ENCODE assay signal across 31 cellular contexts in genomic region chr17:13157656-13158055, GRCh38.
"Had no signal": no experiment of that assay in that cellular context is flagged by ENCODE, and none has a peak within 500 bp of the region (broad histone marks: within the 10 kb centered on the region; RNA-seq: fewer than 3 reads in every experiment).

No MANE protein-coding gene starts in this region.

- H3K9me3 Mint-ChIP-seq: activated CD4-positive, alpha-beta T cell treated with anti-CD3 and anti-CD28 coated beads, Interleukin-2, amount 10 ng/mL, durations not matched to agents 24 days and 14 days; activated naive CD4-positive, alpha-beta T cell treated with anti-CD3 and anti-CD28 coated beads for 36 hours; activated naive CD4-positive, alpha-beta T cell treated with anti-CD3 and anti-CD28 coated beads, Interleukin-2, amount 50 U/mL, for 24 hours; activated naive CD8-positive, alpha-beta T cell treated with anti-CD3 and anti-CD28 coated beads for 36 hours; activated T-helper 1 cell treated with anti-CD3 and anti-CD28 coated beads, Interleukin-12 subunit alpha, Interleukin-12 subunit beta, Interleukin-2, Interleukin-4 antibody, amounts not matched to agents 30 ng/mL and 10 ng/mL and 1 ng/mL, durations not matched to agents 14 hours and 24 hours and 36 hours; activated T-helper 2 cell treated with anti-CD3 and anti-CD28 coated beads, Interferon-gamma antibody, Interleukin-2, Interleukin-4, amounts not matched to agents 10 μg/mL and 5 μg/mL and 100 μg/mL, durations not matched to agents 14 hours and 24 hours and 36 hours had no signal

- H3K36me3 ChIP-seq: adrenal gland, colonic mucosa, esophagus squamous epithelium, heart left ventricle had no signal

- H3K4me1 ChIP-seq: adrenal gland, body of pancreas, colonic mucosa, esophagus squamous epithelium, heart left ventricle had no signal

- H3K4me3 Mint-ChIP-seq: activated CD4-positive, alpha-beta memory T cell treated with anti-CD3 and anti-CD28 coated beads for 36 hours; activated CD4-positive, alpha-beta T cell treated with anti-CD3 and anti-CD28 coated beads for 36 hours; activated CD4-positive, alpha-beta T cell treated with anti-CD3 and anti-CD28 coated beads, Interleukin-2, amount 10 ng/mL, durations not matched to agents 24 days and 14 days; activated CD8-positive, alpha-beta memory T cell treated with anti-CD3 and anti-CD28 coated beads, Interleukin-2, amount 10 ng/mL, durations not matched to agents 7 days and 5 days; activated CD8-positive, alpha-beta T cell treated with anti-CD3 and anti-CD28 coated beads, Interleukin-2, amount 10 ng/mL, durations not matched to agents 7 days and 5 days; activated naive CD4-positive, alpha-beta T cell treated with anti-CD3 and anti-CD28 coated beads for 36 hours; activated naive CD4-positive, alpha-beta T cell treated with anti-CD3 and anti-CD28 coated beads, Interleukin-2, amount 50 U/mL, for 24 hours; activated naive CD8-positive, alpha-beta T cell treated with anti-CD3 and anti-CD28 coated beads for 36 hours; activated naive CD8-positive, alpha-beta T cell treated with anti-CD3 and anti-CD28 coated beads, Interleukin-2, amount 50 U/mL, for 24 hours; activated T-helper 1 cell treated with anti-CD3 and anti-CD28 coated beads, Interleukin-12 subunit alpha, Interleukin-12 subunit beta, Interleukin-2, Interleukin-4 antibody, amounts not matched to agents 30 ng/mL and 10 ng/mL and 1 ng/mL, durations not matched to agents 14 hours and 24 hours and 36 hours; T-helper 17 cell had no signal

- H3K4me3 ChIP-seq: adrenal gland, body of pancreas, colonic mucosa, esophagus squamous epithelium, heart left ventricle had no signal

- ATAC-seq: activated CD4-positive, alpha-beta T cell treated with anti-CD3 and anti-CD28 coated beads for 36 hours; activated CD8-positive, alpha-beta memory T cell treated with anti-CD3 and anti-CD28 coated beads, Interleukin-2, amount 10 ng/mL, durations not matched to agents 7 days and 5 days; activated CD8-positive, alpha-beta T cell treated with anti-CD3 and anti-CD28 coated beads, Interleukin-2, amount 10 ng/mL, durations not matched to agents 7 days and 5 days; activated naive CD8-positive, alpha-beta T cell treated with anti-CD3 and anti-CD28 coated beads, Interleukin-2, amount 50 U/mL, for 24 hours; body of pancreas; heart left ventricle; T-helper 17 cell had no signal

- H3K36me3 Mint-ChIP-seq: activated CD4-positive, alpha-beta memory T cell treated with anti-CD3 and anti-CD28 coated beads for 36 hours; activated CD8-positive, alpha-beta memory T cell treated with anti-CD3 and anti-CD28 coated beads, Interleukin-2, amount 10 ng/mL, durations not matched to agents 7 days and 5 days; activated naive CD4-positive, alpha-beta T cell treated with anti-CD3 and anti-CD28 coated beads, Interleukin-2, amount 50 U/mL, for 24 hours; activated naive CD8-positive, alpha-beta T cell treated with anti-CD3 and anti-CD28 coated beads for 36 hours had no signal

- DNase-seq: activated CD4-positive, alpha-beta memory T cell treated with anti-CD3 and anti-CD28 coated beads for 36 hours; activated CD4-positive, alpha-beta T cell treated with anti-CD3 and anti-CD28 coated beads for 36 hours; activated CD4-positive, alpha-beta T cell treated with anti-CD3 and anti-CD28 coated beads, Interleukin-2, amount 10 ng/mL, durations not matched to agents 24 days and 14 days; activated CD4-positive, CD25-positive, alpha-beta regulatory T cell; activated CD4-positive, CD25-positive, alpha-beta regulatory T cell treated with anti-CD3 and anti-CD28 coated beads, Interleukin-2, amount 50 U/mL, for 72 hours; activated CD8-positive, alpha-beta memory T cell treated with anti-CD3 and anti-CD28 coated beads, Interleukin-2, amount 10 ng/mL, durations not matched to agents 7 days and 5 days; activated CD8-positive, alpha-beta memory T cell treated with anti-CD3 and anti-CD28 coated beads, Interleukin-2, amount 50 U/mL, for 4 hours; activated CD8-positive, alpha-beta T cell treated with anti-CD3 and anti-CD28 coated beads, Interleukin-2, amount 10 ng/mL, durations not matched to agents 7 days and 5 days; activated effector memory CD4-positive, alpha-beta T cell treated with anti-CD3 and anti-CD28 coated beads, Interleukin-2, amount 50 U/mL, for 16 hours; activated naive CD4-positive, alpha-beta T cell treated with anti-CD3 and anti-CD28 coated beads for 36 hours; activated naive CD8-positive, alpha-beta T cell treated with anti-CD3 and anti-CD28 coated beads for 36 hours; activated naive CD8-positive, alpha-beta T cell treated with anti-CD3 and anti-CD28 coated beads, Interleukin-2, amount 50 U/mL, for 24 hours; activated T-cell treated with anti-CD3 and anti-CD28 coated beads, Interleukin-2, amount 50 U/mL, for 1 hour; activated T-cell treated with anti-CD3 and anti-CD28 coated beads, Interleukin-2, amount 50 U/mL, for 48 hours; adrenal gland; amygdala; aorta; body of pancreas; central memory CD4-positive, alpha-beta T cell; cerebellar nuclear complex; colonic mucosa; effector CD8-positive, alpha-beta T cell; esophagus squamous epithelium; foreskin fibroblast; glutamatergic neuron; heart left ventricle; T-helper 17 cell had no signal

- H3K27ac ChIP-seq: adrenal gland, body of pancreas, colonic mucosa, epithelial cell of prostate, esophagus squamous epithelium, heart left ventricle had no signal

- H3K9me3 ChIP-seq: adrenal gland, body of pancreas, colonic mucosa, esophagus squamous epithelium had no signal

- H3K27me3 Mint-ChIP-seq: activated CD4-positive, alpha-beta T cell treated with anti-CD3 and anti-CD28 coated beads for 36 hours; activated CD4-positive, alpha-beta T cell treated with anti-CD3 and anti-CD28 coated beads, Interleukin-2, amount 10 ng/mL, durations not matched to agents 24 days and 14 days; activated CD8-positive, alpha-beta memory T cell treated with anti-CD3 and anti-CD28 coated beads, Interleukin-2, amount 10 ng/mL, durations not matched to agents 7 days and 5 days; activated naive CD4-positive, alpha-beta T cell treated with anti-CD3 and anti-CD28 coated beads, Interleukin-2, amount 50 U/mL, for 24 hours; activated naive CD8-positive, alpha-beta T cell treated with anti-CD3 and anti-CD28 coated beads for 36 hours; activated naive CD8-positive, alpha-beta T cell treated with anti-CD3 and anti-CD28 coated beads, Interleukin-2, amount 50 U/mL, for 24 hours had no signal

- H3K27me3 ChIP-seq: adrenal gland, body of pancreas, colonic mucosa, esophagus squamous epithelium, heart left ventricle had no signal

- H3K4me1 Mint-ChIP-seq: activated CD4-positive, alpha-beta T cell treated with anti-CD3 and anti-CD28 coated beads for 36 hours; activated CD4-positive, alpha-beta T cell treated with anti-CD3 and anti-CD28 coated beads, Interleukin-2, amount 10 ng/mL, durations not matched to agents 24 days and 14 days; activated CD8-positive, alpha-beta memory T cell treated with anti-CD3 and anti-CD28 coated beads, Interleukin-2, amount 10 ng/mL, durations not matched to agents 7 days and 5 days; activated naive CD4-positive, alpha-beta T cell treated with anti-CD3 and anti-CD28 coated beads, Interleukin-2, amount 50 U/mL, for 24 hours; activated naive CD8-positive, alpha-beta T cell treated with anti-CD3 and anti-CD28 coated beads for 36 hours; activated naive CD8-positive, alpha-beta T cell treated with anti-CD3 and anti-CD28 coated beads, Interleukin-2, amount 50 U/mL, for 24 hours; T-helper 17 cell had no signal

- H3K27ac Mint-ChIP-seq: activated CD4-positive, alpha-beta memory T cell treated with anti-CD3 and anti-CD28 coated beads for 36 hours; activated CD4-positive, alpha-beta T cell treated with anti-CD3 and anti-CD28 coated beads for 36 hours; activated CD4-positive, alpha-beta T cell treated with anti-CD3 and anti-CD28 coated beads, Interleukin-2, amount 10 ng/mL, durations not matched to agents 24 days and 14 days; activated CD8-positive, alpha-beta memory T cell treated with anti-CD3 and anti-CD28 coated beads, Interleukin-2, amount 10 ng/mL, durations not matched to agents 7 days and 5 days; activated CD8-positive, alpha-beta T cell treated with anti-CD3 and anti-CD28 coated beads, Interleukin-2, amount 10 ng/mL, durations not matched to agents 7 days and 5 days; activated naive CD4-positive, alpha-beta T cell treated with anti-CD3 and anti-CD28 coated beads for 36 hours; activated naive CD4-positive, alpha-beta T cell treated with anti-CD3 and anti-CD28 coated beads, Interleukin-2, amount 50 U/mL, for 24 hours; activated naive CD8-positive, alpha-beta T cell treated with anti-CD3 and anti-CD28 coated beads for 36 hours; activated naive CD8-positive, alpha-beta T cell treated with anti-CD3 and anti-CD28 coated beads, Interleukin-2, amount 50 U/mL, for 24 hours; activated T-helper 1 cell treated with anti-CD3 and anti-CD28 coated beads, Interleukin-12 subunit alpha, Interleukin-12 subunit beta, Interleukin-2, Interleukin-4 antibody, amounts not matched to agents 30 ng/mL and 10 ng/mL and 1 ng/mL, durations not matched to agents 14 hours and 24 hours and 36 hours; activated T-helper 2 cell treated with anti-CD3 and anti-CD28 coated beads, Interferon-gamma antibody, Interleukin-2, Interleukin-4, amounts not matched to agents 10 μg/mL and 5 μg/mL and 100 μg/mL, durations not matched to agents 14 hours and 24 hours and 36 hours; T-helper 17 cell had no signal
